8 cellular contexts compared by ENCODE assay signal in genomic region chr2:219250044-219250781, GRCh38. TPM values are rescaled to one million over a fixed set of nuclear protein-coding genes. Genes with fewer than 3 reads are reported as not detected.
DNase-seq lines count a peak whose midpoint lies in the region; ATAC-seq lines count a peak whose summit lies in the region.

No MANE protein-coding gene starts in this region.

- peak overlapping the region; percentile 91 for H3K27ac Mint-ChIP-seq in activated CD4-positive, alpha-beta T cell treated with anti-CD3 and anti-CD28 coated beads, Interleukin-2, amount 10 ng/mL, durations not matched to agents 24 days and 14 days
- H3K27ac Mint-ChIP-seq in activated CD4-positive, alpha-beta memory T cell treated with anti-CD3 and anti-CD28 coated beads, Interleukin-2, amount 10 ng/mL, durations not matched to agents 7 days and 5 days: peak overlapping the region; percentile 81

- no peaks in the 10 kb centered on the region for H3K27me3 Mint-ChIP-seq in activated CD4-positive, alpha-beta T cell treated with anti-CD3 and anti-CD28 coated beads, Interleukin-2, amount 10 ng/mL, durations not matched to agents 24 days and 14 days
- no peaks in the 10 kb centered on the region for H3K27me3 Mint-ChIP-seq in activated CD4-positive, alpha-beta memory T cell treated with anti-CD3 and anti-CD28 coated beads, Interleukin-2, amount 10 ng/mL, durations not matched to agents 7 days and 5 days

- intact Hi-C loops in activated CD4-positive, alpha-beta T cell treated with anti-CD3 and anti-CD28 coated beads, Interleukin-2, amount 10 ng/mL, durations not matched to agents 24 days and 14 days (cut with micrococcal nuclease): loop anchor here (5.0 kb wide), 1 partner anchor 683 kb away; the partner anchor contains the start of genes CNOT9 and USP37

- CTCF ChIA-PET in activated CD4-positive, alpha-beta memory T cell treated with anti-CD3 and anti-CD28 coated beads, Interleukin-2, amount 10 ng/mL, durations not matched to agents 7 days and 5 days (lab: Charles Lee): interaction anchor here (1.2 to 9.7 kb wide), 7 partner anchors 21 to 90 kb away, joined by 4 to 120 read pairs (median 4); partner anchors contain the start of genes ANKZF1, ATG9A, CNPPD1 and DNAJB2

- H3K4me3 Mint-ChIP-seq in activated CD4-positive, alpha-beta T cell treated with anti-CD3 and anti-CD28 coated beads, Interleukin-2, amount 10 ng/mL, durations not matched to agents 24 days and 14 days: peak overlapping the region; percentile 80
- H3K4me3 Mint-ChIP-seq in activated CD4-positive, alpha-beta memory T cell treated with anti-CD3 and anti-CD28 coated beads, Interleukin-2, amount 10 ng/mL, durations not matched to agents 7 days and 5 days: peak overlapping the region; percentile 100

- peaks cover 72% of the 10 kb centered on the region for H3K4me1 Mint-ChIP-seq in activated CD4-positive, alpha-beta T cell treated with anti-CD3 and anti-CD28 coated beads, Interleukin-2, amount 10 ng/mL, durations not matched to agents 24 days and 14 days
- peaks cover 74% of the 10 kb centered on the region for H3K4me1 Mint-ChIP-seq in activated CD4-positive, alpha-beta memory T cell treated with anti-CD3 and anti-CD28 coated beads, Interleukin-2, amount 10 ng/mL, durations not matched to agents 7 days and 5 days

- ATAC-seq in GM21529 (IDR thresholded peaks at IDR 0.05; ENCODE audit: unreplicated experiment) (no peak), GM18861 (IDR thresholded peaks at IDR 0.05; ENCODE audit: unreplicated experiment) (no peak), GM19023 (IDR thresholded peaks at IDR 0.05; ENCODE audit: unreplicated experiment) (no peak)

- no peaks in the 10 kb centered on the region for H3K9me3 Mint-ChIP-seq in activated CD4-positive, alpha-beta T cell treated with anti-CD3 and anti-CD28 coated beads, Interleukin-2, amount 10 ng/mL, durations not matched to agents 24 days and 14 days
- H3K9me3 Mint-ChIP-seq in activated CD4-positive, alpha-beta memory T cell treated with anti-CD3 and anti-CD28 coated beads, Interleukin-2, amount 10 ng/mL, durations not matched to agents 7 days and 5 days: no peaks in the 10 kb centered on the region

- peaks cover 61% of the 10 kb centered on the region for H3K36me3 Mint-ChIP-seq in activated CD4-positive, alpha-beta T cell treated with anti-CD3 and anti-CD28 coated beads, Interleukin-2, amount 10 ng/mL, durations not matched to agents 24 days and 14 days (ENCODE audit: low read depth)
- peaks cover 73% of the 10 kb centered on the region for H3K36me3 Mint-ChIP-seq in activated CD4-positive, alpha-beta memory T cell treated with anti-CD3 and anti-CD28 coated beads, Interleukin-2, amount 10 ng/mL, durations not matched to agents 7 days and 5 days (ENCODE audit: low read depth)

- H3K27ac ChIP-seq in layer of hippocampus (ENCODE audit: low read depth, low read length) (peak overlapping the region; percentile 89), temporal lobe (ENCODE audit: low read depth, low read length) (peak overlapping the region; percentile 83)

- POLR2A ChIA-PET in activated CD4-positive, alpha-beta memory T cell treated with anti-CD3 and anti-CD28 coated beads, Interleukin-2, amount 10 ng/mL, durations not matched to agents 7 days and 5 days (lab: Charles Lee): interaction anchor here (1.0 to 15.2 kb wide), 9 partner anchors 17 to 853 kb away, joined by 3 to 425 read pairs (median 19); partner anchors contain the start of genes ABCB6, ANKZF1, ATG9A and CNPPD1

- DNase-seq in activated CD4-positive, alpha-beta T cell treated with anti-CD3 and anti-CD28 coated beads, Interleukin-2, amount 10 ng/mL, durations not matched to agents 24 days and 14 days: peak; percentile 69
- DNase-seq in activated CD4-positive, alpha-beta T cell treated with anti-CD3 and anti-CD28 coated beads for 1 hour: no peak
- DNase-seq in activated CD4-positive, alpha-beta memory T cell treated with anti-CD3 and anti-CD28 coated beads, Interleukin-2, amount 10 ng/mL, durations not matched to agents 7 days and 5 days: no peak

- H3K27me3 ChIP-seq in layer of hippocampus (ENCODE audit: control insufficient read depth, insufficient read depth, low read length): no peaks in the 10 kb centered on the region

RNA-seq across cellular contexts. Expression of gene TUBA4B, which starts 2.8 kb away (rescaled TPM):
- total RNA-seq in activated CD4-positive, alpha-beta T cell treated with anti-CD3 and anti-CD28 coated beads, Interleukin-2, amount 10 ng/mL, durations not matched to agents 24 days and 14 days: not detected in 2 replicates
- not detected for total RNA-seq in activated CD4-positive, alpha-beta memory T cell treated with anti-CD3 and anti-CD28 coated beads, Interleukin-2, amount 10 ng/mL, durations not matched to agents 7 days and 5 days
- not detected for total RNA-seq in temporal lobe

RNA-seq across cellular contexts. Expression of gene TUBA4A, which starts 3.5 kb away (rescaled TPM):
- total RNA-seq in activated CD4-positive, alpha-beta T cell treated with anti-CD3 and anti-CD28 coated beads, Interleukin-2, amount 10 ng/mL, durations not matched to agents 24 days and 14 days: 235 and 240 TPM in 2 replicates
- total RNA-seq in activated CD4-positive, alpha-beta memory T cell treated with anti-CD3 and anti-CD28 coated beads, Interleukin-2, amount 10 ng/mL, durations not matched to agents 7 days and 5 days: 100 to 1,000 TPM; 313 to 344 TPM
- 2.5 TPM for total RNA-seq in temporal lobe

RNA-seq across cellular contexts. Expression of gene STK16, which starts 4.9 kb away (rescaled TPM):
- total RNA-seq in activated CD4-positive, alpha-beta T cell treated with anti-CD3 and anti-CD28 coated beads, Interleukin-2, amount 10 ng/mL, durations not matched to agents 24 days and 14 days: 29.1 and 31.7 TPM in 2 replicates
- total RNA-seq in activated CD4-positive, alpha-beta memory T cell treated with anti-CD3 and anti-CD28 coated beads, Interleukin-2, amount 10 ng/mL, durations not matched to agents 7 days and 5 days: 10 to 100 TPM; 41.6 to 42.3 TPM
- total RNA-seq in temporal lobe: 13.0 TPM

RNA-seq across cellular contexts. Expression of gene GLB1L, which starts 5.0 kb away (rescaled TPM):
- total RNA-seq in activated CD4-positive, alpha-beta T cell treated with anti-CD3 and anti-CD28 coated beads, Interleukin-2, amount 10 ng/mL, durations not matched to agents 24 days and 14 days: 4.6 and 4.9 TPM in 2 replicates
- 1 to 10 TPM; 6.2 to 7.3 TPM for total RNA-seq in activated CD4-positive, alpha-beta memory T cell treated with anti-CD3 and anti-CD28 coated beads, Interleukin-2, amount 10 ng/mL, durations not matched to agents 7 days and 5 days
- total RNA-seq in temporal lobe: 3.4 TPM

RNA-seq across cellular contexts. Expression of gene ANKZF1, which starts 20.6 kb away (rescaled TPM):
- 144 and 149 TPM in 2 replicates for total RNA-seq in activated CD4-positive, alpha-beta T cell treated with anti-CD3 and anti-CD28 coated beads, Interleukin-2, amount 10 ng/mL, durations not matched to agents 24 days and 14 days
- total RNA-seq in activated CD4-positive, alpha-beta memory T cell treated with anti-CD3 and anti-CD28 coated beads, Interleukin-2, amount 10 ng/mL, durations not matched to agents 7 days and 5 days: 100 to 1,000 TPM; 121 to 122 TPM
- total RNA-seq in temporal lobe: 25.3 TPM

Comparison
In these comparisons a context has a peak if more than half of its experiments do, and no peak if none do; other contexts are left out.
1. RNA of gene TUBA4A, which starts 3.5 kb away (total RNA-seq): 313 to 344 TPM in activated CD4-positive, alpha-beta memory T cell treated with anti-CD3 and anti-CD28 coated beads, Interleukin-2, amount 10 ng/mL, durations not matched to agents 7 days and 5 days and 235 to 240 TPM in activated CD4-positive, alpha-beta T cell treated with anti-CD3 and anti-CD28 coated beads, Interleukin-2, amount 10 ng/mL, durations not matched to agents 24 days and 14 days; 2.5 TPM in temporal lobe (single experiment); every median in the first group is over 10 times any median in the second.